ENCODE assay signal across 11 cellular contexts in the genomic region with DNA sequence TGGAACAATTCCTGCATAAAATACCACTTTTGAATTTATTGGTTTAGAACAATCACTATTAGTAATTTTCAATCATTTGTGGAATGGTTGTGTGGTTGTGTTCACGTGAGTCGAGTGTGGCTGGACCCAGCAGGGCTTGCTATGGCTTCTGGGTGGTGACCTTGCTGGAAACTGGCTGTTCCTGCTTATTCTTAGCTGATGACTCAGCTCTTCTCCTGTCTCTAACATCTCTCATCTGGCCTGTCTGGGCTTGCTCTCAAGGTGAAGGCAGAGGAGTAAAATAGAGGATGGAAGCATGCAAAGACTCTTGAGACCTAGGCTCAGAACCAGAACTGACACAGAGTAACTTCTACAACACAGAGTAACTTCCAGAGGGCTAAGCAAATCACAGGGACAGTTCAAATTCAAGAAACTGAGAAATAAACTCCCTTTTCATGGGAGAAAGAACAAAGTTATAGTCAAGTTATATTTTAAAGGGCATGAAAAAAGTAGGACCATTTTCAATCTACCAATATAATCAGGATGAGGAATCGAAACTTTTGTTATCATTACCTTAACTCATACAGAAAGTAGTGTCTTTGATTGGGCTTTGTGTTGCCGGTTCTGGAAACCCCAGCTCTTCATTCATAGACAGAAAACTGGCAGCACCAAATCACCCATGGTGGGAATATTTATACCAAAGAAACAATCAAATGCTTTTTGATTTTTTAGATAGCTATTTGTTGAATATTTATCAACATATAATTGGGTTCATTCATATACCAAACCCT.
DNase-seq lines count a peak whose midpoint lies in the region; ATAC-seq, FAIRE-seq and TF ChIP-seq lines count a peak whose summit lies in the region.
"Had no signal": no experiment of that assay in that cellular context is flagged by ENCODE, and none has a peak within 500 bp of the region (broad histone marks: within the 10 kb centered on the region; RNA-seq: fewer than 3 reads in every experiment).

No MANE protein-coding gene starts in this region.

- FAIRE-seq in HepG2 (lab: Jason Lieb, UNC): no peak
- no peak for FAIRE-seq in frontal cortex (lab: Jason Lieb, UNC)

- no peak overlapping the region for H3K9ac ChIP-seq in HepG2 (ENCODE audit: insufficient read depth, low read depth, low read length)

- CTCF ChIA-PET in HepG2 (lab: Yijun Ruan, JAX; ENCODE audit: low intra/inter-chr PET ratio, low total read pairs) (no interaction called here), PC-9 (lab: Charles Lee) (no interaction called here)
- CTCF ChIA-PET in CD4-positive, alpha-beta T cell (lab: Charles Lee): interaction anchor here (0.8 kb wide), 1 partner anchor 9 kb away, joined by 3 read pairs; no protein-coding TSS in a partner anchor

- H3K4me3 ChIP-seq in HepG2 (replicated peaks in 1 of 3; ENCODE audit: insufficient read depth in 1 of 3, low read depth in 2 of 3, low read length in 3 of 3): no peak overlapping the region
- no peak overlapping the region for H3K4me3 ChIP-seq in right lobe of liver
- no peak overlapping the region for H3K4me3 ChIP-seq in PC-9
- H3K4me3 ChIP-seq: upper lobe of right lung had no signal

- no peaks in the 10 kb centered on the region for H3K27me3 Mint-ChIP-seq in CD4-positive, alpha-beta T cell

- WGBS in HepG2 (ENCODE audit: low lambda C conversion rate): 14% methylated on average over 4 of the region's 4 CpGs
- 45% methylated on average over 4 of the region's 4 CpGs for WGBS in right lobe of liver (ENCODE audit: insufficient coverage, low coverage, low lambda C conversion rate, missing lambda C conversion rate)

- in situ Hi-C loops in HepG2 (cut with HindIII; ENCODE audit: extremely low pct_ligation_motif_present, low pct_unique_long_range_greater_than_20kb): no loop called here

- no peaks in the 10 kb centered on the region for H3K27me3 ChIP-seq in HepG2 (ENCODE audit: control insufficient read depth in 1 of 2, insufficient read depth in 2 of 2, low read length in 2 of 2)
- no peaks in the 10 kb centered on the region for H3K27me3 ChIP-seq in right lobe of liver
- H3K27me3 ChIP-seq in PC-9 (ENCODE audit: insufficient read depth, low read depth): no peaks in the 10 kb centered on the region
- H3K27me3 ChIP-seq in CD4-positive, alpha-beta T cell (ENCODE audit: control insufficient read depth, insufficient read depth, low read length): no peaks in the 10 kb centered on the region
- H3K27me3 ChIP-seq: upper lobe of right lung had no signal

- no peak for TF ChIP-seq EP300 in HepG2 (IDR thresholded peaks at IDR 0.05; ENCODE audit: low read depth in 2 of 2, low read length in 2 of 2)
- no peak for TF ChIP-seq EP300 in HepG2 (CRISPR knock-in tag; IDR thresholded peaks at IDR 0.05; ENCODE audit: borderline replicate concordance)

- H4K20me1 ChIP-seq in HepG2 (ENCODE audit: insufficient read depth, low read length) (no peaks in the 10 kb centered on the region), PC-9 (ENCODE audit: insufficient read depth) (no peaks in the 10 kb centered on the region)

- H3K9me3 Mint-ChIP-seq in CD4-positive, alpha-beta T cell: peaks cover 10% of the 10 kb centered on the region

- H3K4me1 ChIP-seq in HepG2 (ENCODE audit: insufficient read depth, low read length) (no peaks in the 10 kb centered on the region), right lobe of liver (no peaks in the 10 kb centered on the region), PC-9 (replicated peaks; ENCODE audit: insufficient read depth) (peaks cover 9% of the 10 kb centered on the region)
- H3K4me1 ChIP-seq: upper lobe of right lung had no signal

- H3K4me2 ChIP-seq in HepG2 (ENCODE audit: low read depth, low read length) (no peak overlapping the region), PC-9 (no peak overlapping the region)

- H3K79me2 ChIP-seq in HepG2 (ENCODE audit: insufficient read depth, low read length) (no peaks in the 10 kb centered on the region), PC-9 (ENCODE audit: low read depth) (no peaks in the 10 kb centered on the region)

- POLR2A ChIA-PET in HepG2 (lab: Yijun Ruan, JAX) (no interaction called here), PC-9 (lab: Charles Lee; ENCODE audit: unreplicated experiment) (interaction anchor here (0.7 kb wide), 2 partner anchors 8 to 83 kb away, joined by 5 to 6 read pairs; no protein-coding TSS in a partner anchor)
- POLR2A ChIA-PET in CD4-positive, alpha-beta T cell (lab: Charles Lee): no interaction called here

- no peaks in the 10 kb centered on the region for H3K4me1 Mint-ChIP-seq in CD4-positive, alpha-beta T cell (ENCODE audit: low read depth)

- DNase-seq in HepG2 (ENCODE audit: low spot score) (no peak), right lobe of liver (no peak), PC-9 (peak; percentile 42 to 68), glomerular visceral epithelial cell (ENCODE audit: extremely low spot score) (peak; percentile 56), frontal cortex (ENCODE audit: low spot score in 2 of 2) (no peak)
- DNase-seq in NK-92 treated with Interleukin-12 subunit alpha and Interleukin-12 subunit beta, amount 100 ng/mL, for 24 hours (lab: John Stamatoyannopoulos, UW): no peak
- DNase-seq in CD4-positive, alpha-beta T cell: no peak
- DNase-seq: activated CD4-positive, alpha-beta T cell treated with anti-CD3 and anti-CD28 coated beads for 48 hours; stimulated activated CD4-positive, alpha-beta T cell treated with anti-CD3 and anti-CD28 coated beads, Interleukin-4, amount 100 ng/mL, for 1 hour; upper lobe of right lung had no signal

- peaks cover 29% of the 10 kb centered on the region; the same call in 1 of the 2 replicates for H3K9me3 ChIP-seq in HepG2 (ENCODE audit: low read length)
- no peaks in the 10 kb centered on the region for H3K9me3 ChIP-seq in right lobe of liver
- no peaks in the 10 kb centered on the region for H3K9me3 ChIP-seq in PC-9 (ENCODE audit: insufficient read depth, low read depth)
- peaks cover 7% of the 10 kb centered on the region for H3K9me3 ChIP-seq in CD4-positive, alpha-beta T cell (ENCODE audit: control insufficient read depth, low read length)
- H3K9me3 ChIP-seq: upper lobe of right lung had no signal

- H2AFZ ChIP-seq in HepG2 (ENCODE audit: low read length) (no peak overlapping the region), PC-9 (no peak overlapping the region; the same call in 1 of the 2 replicates)

- BruUV-seq in HepG2 (replicated peaks; lab: Mats Ljungman, UMichigan) (no TSS peak), PC-9 (replicated peaks; lab: Mats Ljungman, UMichigan) (no TSS peak)

- H3K9me2 ChIP-seq in PC-9 (ENCODE audit: insufficient read depth): no peaks in the 10 kb centered on the region

- TF ChIP-seq POLR2A in HepG2 (IDR thresholded peaks at IDR 0.05; ENCODE audit: insufficient read depth in 1 of 2, low read depth in 2 of 2, low read length in 2 of 2) (no peak), right lobe of liver (IDR thresholded peaks at IDR 0.05) (no peak)

- H3K27ac ChIP-seq in HepG2 (ENCODE audit: extremely low read length, insufficient read depth, low read length) (no peak overlapping the region), right lobe of liver (no peak overlapping the region), PC-9 (no peak overlapping the region)
- no peak overlapping the region for H3K27ac ChIP-seq in CD4-positive, alpha-beta T cell (ENCODE audit: low read depth, low read length)
- H3K27ac ChIP-seq: upper lobe of right lung had no signal

- H3F3A ChIP-seq in PC-9 (ENCODE audit: insufficient read depth, low read depth): no peaks in the 10 kb centered on the region

- TF ChIP-seq CTCF in HepG2 (CRISPR knock-in tag; IDR thresholded peaks at IDR 0.05): no peak
- no peak for TF ChIP-seq CTCF in right lobe of liver (IDR thresholded peaks at IDR 0.05)
- no peak for TF ChIP-seq CTCF in PC-9 (conservative IDR thresholded peaks at IDR 0.05)
- TF ChIP-seq CTCF in CD4-positive, alpha-beta T cell (IDR thresholded peaks at IDR 0.05): no peak

- no peak for ATAC-seq in HepG2
- no peak for ATAC-seq in right lobe of liver
- ATAC-seq in HG03135 (IDR thresholded peaks at IDR 0.05; ENCODE audit: unreplicated experiment): no peak
- no peak for ATAC-seq in CD4-positive, alpha-beta T cell (ENCODE audit: poor library complexity)
- ATAC-seq: upper lobe of right lung had no signal

- no peaks in the 10 kb centered on the region for H3K36me3 Mint-ChIP-seq in CD4-positive, alpha-beta T cell (ENCODE audit: low read depth)

- intact Hi-C loops in HepG2 (cut with micrococcal nuclease; ENCODE audit: unreplicated experiment) (no loop called here), right lobe of liver (cut with DNase I) (no loop called here), PC-9 (cut with micrococcal nuclease; ENCODE audit: unreplicated experiment) (loop anchor here (1.0 to 10.0 kb wide), 2 partner anchors 208 to 928 kb away; no protein-coding TSS in a partner anchor)
- intact Hi-C loops in CD4-positive, alpha-beta T cell (cut with DNase I, micrococcal nuclease): no loop called here

- H3K27ac Mint-ChIP-seq in CD4-positive, alpha-beta T cell: no peak overlapping the region

- TF ChIP-seq RAD21 in HepG2 (CRISPR knock-in tag; IDR thresholded peaks at IDR 0.05): no peak

- no peaks in the 10 kb centered on the region for H3K36me3 ChIP-seq in HepG2 (replicated peaks in 1 of 2; ENCODE audit: control insufficient read depth in 1 of 2, insufficient read depth in 2 of 2, low read length in 2 of 2)
- H3K36me3 ChIP-seq in right lobe of liver: no peaks in the 10 kb centered on the region
- no peaks in the 10 kb centered on the region for H3K36me3 ChIP-seq in PC-9 (ENCODE audit: low read depth)
- H3K36me3 ChIP-seq: upper lobe of right lung had no signal

- no peak overlapping the region for H3K4me3 Mint-ChIP-seq in CD4-positive, alpha-beta T cell

TF ChIP-seq in HepG2, 621 proteins besides CTCF, POLR2A, EP300 and RAD21:
- TF ChIP-seq MAFK (conservative IDR thresholded peaks at IDR 0.05 in 1 of 2, IDR thresholded peaks at IDR 0.05 in 1 of 2; ENCODE audit: low read length in 2 of 2): peak; percentile 49 to 58
- TF ChIP-seq MAFF (IDR thresholded peaks at IDR 0.05; ENCODE audit: low read depth, low read length): peak; percentile 42; the same call in 1 of the 2 replicates
- no peak for TF ChIP-seq ZNF234 (CRISPR knock-in tag; conservative IDR thresholded peaks at IDR 0.05)
- TF ChIP-seq ZNF75D (CRISPR knock-in tag; IDR thresholded peaks at IDR 0.05; ENCODE audit: borderline replicate concordance): no peak

Comparison
In these comparisons a context has a peak if more than half of its experiments do, and no peak if none do; other contexts are left out.
1. DNase-seq: peak in PC-9 (2 of 2) and glomerular visceral epithelial cell (single experiment); none in HepG2 (single experiment), right lobe of liver (0 of 3), NK-92 treated with Interleukin-12 subunit alpha and Interleukin-12 subunit beta, amount 100 ng/mL, for 24 hours (single experiment), CD4-positive, alpha-beta T cell (0 of 10) and frontal cortex (0 of 2).